ENCODE assay signal across 1 cellular context in genomic region chr17:75511610-75512575, GRCh38.
TF ChIP-seq lines count a peak whose summit lies in the region.

No MANE protein-coding gene starts in this region.

TF ChIP-seq in HepG2, 621 proteins besides CTCF, POLR2A, EP300 and RAD21 (continued from another document and continues in another):
- TF ChIP-seq LRRFIP1 (CRISPR knock-in tag; conservative IDR thresholded peaks at IDR 0.05) = no peak
- 0 out of 2 replicates have a peak, but pooled peaks have one; percentile 55 for TF ChIP-seq TP53 (CRISPR knock-in tag; conservative IDR thresholded peaks at IDR 0.05)
- TF ChIP-seq CBFB (CRISPR knock-in tag; IDR thresholded peaks at IDR 0.05) = peak; percentile 64; the same call in 1 of the 2 replicates
- TF ChIP-seq MATR3 (CRISPR knock-in tag; IDR thresholded peaks at IDR 0.05) = no peak
- TF ChIP-seq SPEN (CRISPR knock-in tag; IDR thresholded peaks at IDR 0.05; ENCODE audit: low read depth) = peak; percentile 85; the same call in 1 of the 2 replicates
- peak; percentile 76 for TF ChIP-seq YEATS2 (CRISPR knock-in tag; IDR thresholded peaks at IDR 0.05; ENCODE audit: borderline replicate concordance)
- TF ChIP-seq PAXIP1 (CRISPR knock-in tag; conservative IDR thresholded peaks at IDR 0.05) = peak; percentile 99
- peak; percentile 93 for TF ChIP-seq HDAC2 (CRISPR knock-in tag; IDR thresholded peaks at IDR 0.05)
- peak; percentile 66; the same call in 1 of the 2 replicates for TF ChIP-seq SP4 (CRISPR knock-in tag; IDR thresholded peaks at IDR 0.05)
- no peak for TF ChIP-seq TAF15 (IDR thresholded peaks at IDR 0.05; ENCODE audit: low read depth, low read length, poor library complexity, severe bottlenecking)
- TF ChIP-seq ZNF703 (CRISPR knock-in tag; IDR thresholded peaks at IDR 0.05; ENCODE audit: borderline replicate concordance) = no peak
- peak; percentile 86; the same call in 1 of the 2 replicates for TF ChIP-seq CHCHD3 (CRISPR knock-in tag; IDR thresholded peaks at IDR 0.05)
- TF ChIP-seq ZNF644 (CRISPR knock-in tag; IDR thresholded peaks at IDR 0.05; ENCODE audit: low read depth) = peak; percentile 45; the same call in 1 of the 2 replicates
- peak; percentile 64; the same call in 1 of the 2 replicates for TF ChIP-seq ZMAT3 (CRISPR knock-in tag; conservative IDR thresholded peaks at IDR 0.05)
- peak; percentile 68; the same call in 1 of the 2 replicates for TF ChIP-seq ZNF629 (CRISPR knock-in tag; conservative IDR thresholded peaks at IDR 0.05)
- peak; percentile 71; the same call in 1 of the 2 replicates for TF ChIP-seq ZNF563 (CRISPR knock-in tag; IDR thresholded peaks at IDR 0.05)
- TF ChIP-seq ZBTB2 (CRISPR knock-in tag; IDR thresholded peaks at IDR 0.05; ENCODE audit: low read depth) = no peak
- 0 out of 2 replicates have a peak, but pooled peaks have one; percentile 33 for TF ChIP-seq KLF9 (CRISPR knock-in tag; IDR thresholded peaks at IDR 0.05; ENCODE audit: low read depth)
- peak; percentile 82 for TF ChIP-seq POGZ (CRISPR knock-in tag; IDR thresholded peaks at IDR 0.05)
- TF ChIP-seq ZBTB3 (CRISPR knock-in tag; IDR thresholded peaks at IDR 0.05; ENCODE audit: borderline replicate concordance, low read depth) = no peak
- TF ChIP-seq NFAT5 (CRISPR knock-in tag; IDR thresholded peaks at IDR 0.05) = no peak; the same call in 1 of the 2 replicates
- TF ChIP-seq HNF1A (IDR thresholded peaks at IDR 0.05; ENCODE audit: low read depth) = peak; percentile 58; the same call in 1 of the 2 replicates
- peak; percentile 67; the same call in 1 of the 2 replicates for TF ChIP-seq HNF1A (CRISPR knock-in tag; IDR thresholded peaks at IDR 0.05; ENCODE audit: borderline replicate concordance)
- peak; percentile 71; the same call in 1 of the 2 replicates for TF ChIP-seq ZNF614 (CRISPR knock-in tag; IDR thresholded peaks at IDR 0.05; ENCODE audit: borderline replicate concordance)
- peak; percentile 95 for TF ChIP-seq SALL1 (CRISPR knock-in tag; IDR thresholded peaks at IDR 0.05)
- TF ChIP-seq ARHGAP35 (CRISPR knock-in tag; IDR thresholded peaks at IDR 0.05; ENCODE audit: borderline replicate concordance) = no peak
- TF ChIP-seq ARID4A (CRISPR knock-in tag; IDR thresholded peaks at IDR 0.05; ENCODE audit: borderline replicate concordance) = peak; percentile 96
- TF ChIP-seq E2F5 (CRISPR knock-in tag; conservative IDR thresholded peaks at IDR 0.05) = peak; percentile 87
- peak; percentile 81; the same call in 1 of the 2 replicates for TF ChIP-seq HOXA5 (CRISPR knock-in tag; IDR thresholded peaks at IDR 0.05)
- peak; percentile 60; the same call in 1 of the 2 replicates for TF ChIP-seq MYC (CRISPR knock-in tag; IDR thresholded peaks at IDR 0.05; ENCODE audit: borderline replicate concordance)
- TF ChIP-seq NFKBIZ (CRISPR knock-in tag; IDR thresholded peaks at IDR 0.05) = 0 out of 2 replicates have a peak, but pooled peaks have one; percentile 48
- peak; percentile 42 for TF ChIP-seq STAG1 (CRISPR knock-in tag; IDR thresholded peaks at IDR 0.05)
- TF ChIP-seq HDAC6 (IDR thresholded peaks at IDR 0.05; ENCODE audit: low read depth, low read length) = no peak
- TF ChIP-seq ZNF207 (IDR thresholded peaks at IDR 0.05; ENCODE audit: borderline replicate concordance) = no peak
